Comparison of ENCODE assay signal across 35 cellular contexts in genomic region chr9:107830479-107830878, GRCh38.
"Had no signal": no experiment of that assay in that cellular context is flagged by ENCODE, and none has a peak within 500 bp of the region (broad histone marks: within the 10 kb centered on the region; RNA-seq: fewer than 3 reads in every experiment).

No MANE protein-coding gene starts in this region.

- H3K36me3 ChIP-seq: adrenal gland, ascending aorta, brain microvascular endothelial cell, breast epithelium, cardiac muscle cell had no signal

- H3K9me3 ChIP-seq: adrenal gland, ascending aorta had no signal

- H3K27me3 ChIP-seq: adrenal gland, ascending aorta, body of pancreas, brain microvascular endothelial cell, breast epithelium had no signal

- ATAC-seq: activated naive CD4-positive, alpha-beta T cell treated with anti-CD3 and anti-CD28 coated beads, Interleukin-2, amount 50 U/mL, for 72 hours; activated naive CD8-positive, alpha-beta T cell treated with anti-CD3 and anti-CD28 coated beads, Interleukin-2, amount 50 U/mL, for 24 hours; activated T-cell treated with anti-CD3 and anti-CD28 coated beads, Interleukin-2, amount 50 U/mL, for 4 hours; activated T-cell treated with anti-CD3 and anti-CD28 coated beads, Interleukin-2, amount 50 U/mL, for 72 hours; activated T-helper 17 cell treated with anti-CD3 and anti-CD28 coated beads, Interleukin-2, amount 50 U/mL, for 72 hours; body of pancreas had no signal

- DNase-seq: activated effector memory CD4-positive, alpha-beta T cell treated with anti-CD3 and anti-CD28 coated beads, Interleukin-2, amount 50 U/mL, for 16 hours; activated effector memory CD4-positive, alpha-beta T cell treated with Interleukin-2 at 50 U/mL for 16 hours; activated gamma-delta T cell; activated gamma-delta T cell treated with Interleukin-2 at 50 U/mL for 16 hours; activated naive CD4-positive, alpha-beta T cell; activated naive CD4-positive, alpha-beta T cell treated with anti-CD3 and anti-CD28 coated beads for 36 hours; activated naive CD4-positive, alpha-beta T cell treated with anti-CD3 and anti-CD28 coated beads, Interleukin-2, amount 10 ng/mL, durations not matched to agents 7 days and 5 days; activated naive CD4-positive, alpha-beta T cell treated with anti-CD3 and anti-CD28 coated beads, Interleukin-2, amount 50 U/mL, for 16 hours; activated naive CD4-positive, alpha-beta T cell treated with Interleukin-2 at 50 U/mL for 16 hours; activated naive CD8-positive, alpha-beta T cell treated with anti-CD3 and anti-CD28 coated beads for 36 hours; activated naive CD8-positive, alpha-beta T cell treated with anti-CD3 and anti-CD28 coated beads, Interleukin-2, amount 10 ng/mL, durations not matched to agents 7 days and 5 days; activated naive CD8-positive, alpha-beta T cell treated with anti-CD3 and anti-CD28 coated beads, Interleukin-2, amount 50 U/mL, for 24 hours; activated T-cell treated with anti-CD3 and anti-CD28 coated beads for 4 hours; activated T-cell treated with anti-CD3 and anti-CD28 coated beads, Interleukin-2, amount 50 U/mL, for 1 hour; activated T-cell treated with anti-CD3 and anti-CD28 coated beads, Interleukin-2, amount 50 U/mL, for 24 hours; activated T-cell treated with anti-CD3 and anti-CD28 coated beads, Interleukin-2, amount 50 U/mL, for 4 hours; activated T-cell treated with anti-CD3 and anti-CD28 coated beads, Interleukin-2, amount 50 U/mL, for 48 hours; activated T-cell treated with anti-CD3 and anti-CD28 coated beads, Interleukin-2, amount 50 U/mL, for 72 hours; adrenal gland; amniotic stem cell; amygdala; anterior cingulate cortex; aorta; body of pancreas; brain microvascular endothelial cell; caudate nucleus; central memory CD4-positive, alpha-beta T cell; cerebellar nuclear complex had no signal

- H3K27ac ChIP-seq: adrenal gland, ascending aorta, body of pancreas, brain microvascular endothelial cell, breast epithelium, cardiac muscle cell had no signal

- H3K4me1 ChIP-seq: adrenal gland, ascending aorta, body of pancreas, breast epithelium had no signal

- H3K4me3 ChIP-seq: adrenal gland, ascending aorta, body of pancreas, breast epithelium, cardiac muscle cell had no signal

- FAIRE-seq: astrocyte, bronchial epithelial cell had no signal
